In the genomic region with DNA sequence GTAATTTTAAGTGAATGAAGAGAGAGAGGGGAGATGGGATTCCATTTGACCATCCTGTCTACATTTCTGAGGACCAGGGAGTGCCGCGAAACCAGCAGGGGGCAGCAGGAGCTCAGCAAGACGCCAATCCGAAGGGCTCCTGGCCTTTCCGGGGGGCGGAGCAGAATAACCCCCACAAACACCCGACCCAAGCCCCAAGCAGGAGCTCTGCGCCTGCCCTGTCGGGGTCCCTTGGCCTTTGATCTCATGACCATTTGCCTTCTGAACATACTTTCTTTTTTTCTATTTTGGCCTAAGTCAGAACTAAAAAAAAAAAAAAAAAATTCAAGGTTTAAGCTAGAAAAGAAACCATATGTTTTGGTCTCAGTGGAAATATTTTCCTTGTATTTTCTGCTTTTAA, we compare ENCODE assay signal across 1 cellular context.
TF ChIP-seq lines count a peak whose summit lies in the region.

No MANE protein-coding gene starts in this region.

TF ChIP-seq in GM12878, 131 proteins besides CTCF, POLR2A, EP300 and RAD21:
- TF ChIP-seq TAF1 (IDR thresholded peaks at IDR 0.05; ENCODE audit: borderline replicate concordance, low read depth, low read length) = no peak
- TF ChIP-seq SMARCA5 (IDR thresholded peaks at IDR 0.05) = peak; percentile 61; the same call in 1 of the 2 replicates
- TF ChIP-seq MTA2 (IDR thresholded peaks at IDR 0.05; ENCODE audit: low read depth) = no peak
- TF ChIP-seq SP1 (IDR thresholded peaks at IDR 0.05; ENCODE audit: low read depth, low read length) = peak; percentile 12
- TF ChIP-seq EED (IDR thresholded peaks at IDR 0.05; ENCODE audit: low read depth) = 0 out of 2 replicates have a peak, but pooled peaks have one; percentile 20
- no peak for TF ChIP-seq ETV6 (conservative IDR thresholded peaks at IDR 0.05 in 1 of 2, IDR thresholded peaks at IDR 0.05 in 1 of 2; ENCODE audit: borderline replicate concordance in 1 of 2, low read depth in 1 of 2)
- no peak for TF ChIP-seq MXI1 (IDR thresholded peaks at IDR 0.05; ENCODE audit: low read depth, low read length)
- TF ChIP-seq SMC3 (IDR thresholded peaks at IDR 0.05; ENCODE audit: borderline replicate concordance, low read length) = peak; percentile 99
- no peak for TF ChIP-seq CEBPB (IDR thresholded peaks at IDR 0.05; ENCODE audit: borderline replicate concordance in 1 of 2, low read depth in 2 of 2, low read length in 2 of 2)
- TF ChIP-seq FOXM1 (IDR thresholded peaks at IDR 0.05; ENCODE audit: low read depth, low read length) = no peak
- TF ChIP-seq, protein P1, sequence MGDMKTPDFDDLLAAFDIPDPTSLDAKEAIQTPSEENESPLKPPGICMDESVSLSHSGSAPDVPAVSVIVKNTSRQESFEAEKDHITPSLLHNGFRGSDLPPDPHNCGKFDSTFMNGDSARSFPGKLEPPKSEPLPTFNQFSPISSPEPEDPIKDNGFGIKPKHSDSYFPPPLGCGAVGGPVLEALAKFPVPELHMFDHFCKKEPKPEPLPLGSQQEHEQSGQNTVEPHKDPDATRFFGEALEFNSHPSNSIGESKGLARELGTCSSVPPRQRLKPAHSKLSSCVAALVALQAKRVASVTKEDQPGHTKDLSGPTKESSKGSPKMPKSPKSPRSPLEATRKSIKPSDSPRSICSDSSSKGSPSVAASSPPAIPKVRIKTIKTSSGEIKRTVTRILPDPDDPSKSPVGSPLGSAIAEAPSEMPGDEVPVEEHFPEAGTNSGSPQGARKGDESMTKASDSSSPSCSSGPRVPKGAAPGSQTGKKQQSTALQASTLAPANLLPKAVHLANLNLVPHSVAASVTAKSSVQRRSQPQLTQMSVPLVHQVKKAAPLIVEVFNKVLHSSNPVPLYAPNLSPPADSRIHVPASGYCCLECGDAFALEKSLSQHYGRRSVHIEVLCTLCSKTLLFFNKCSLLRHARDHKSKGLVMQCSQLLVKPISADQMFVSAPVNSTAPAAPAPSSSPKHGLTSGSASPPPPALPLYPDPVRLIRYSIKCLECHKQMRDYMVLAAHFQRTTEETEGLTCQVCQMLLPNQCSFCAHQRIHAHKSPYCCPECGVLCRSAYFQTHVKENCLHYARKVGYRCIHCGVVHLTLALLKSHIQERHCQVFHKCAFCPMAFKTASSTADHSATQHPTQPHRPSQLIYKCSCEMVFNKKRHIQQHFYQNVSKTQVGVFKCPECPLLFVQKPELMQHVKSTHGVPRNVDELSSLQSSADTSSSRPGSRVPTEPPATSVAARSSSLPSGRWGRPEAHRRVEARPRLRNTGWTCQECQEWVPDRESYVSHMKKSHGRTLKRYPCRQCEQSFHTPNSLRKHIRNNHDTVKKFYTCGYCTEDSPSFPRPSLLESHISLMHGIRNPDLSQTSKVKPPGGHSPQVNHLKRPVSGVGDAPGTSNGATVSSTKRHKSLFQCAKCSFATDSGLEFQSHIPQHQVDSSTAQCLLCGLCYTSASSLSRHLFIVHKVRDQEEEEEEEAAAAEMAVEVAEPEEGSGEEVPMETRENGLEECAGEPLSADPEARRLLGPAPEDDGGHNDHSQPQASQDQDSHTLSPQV (IDR thresholded peaks at IDR 0.05) = no peak
- no peak for TF ChIP-seq RBBP5 (conservative IDR thresholded peaks at IDR 0.05)
- TF ChIP-seq JUNB (IDR thresholded peaks at IDR 0.05) = no peak
- no peak for TF ChIP-seq ZNF207 (IDR thresholded peaks at IDR 0.05; ENCODE audit: borderline replicate concordance)
- peak; percentile 60 for TF ChIP-seq YY1 (IDR thresholded peaks at IDR 0.05; ENCODE audit: low read depth, low read length)
- 0 out of 2 replicates have a peak, but pooled peaks have one; percentile 15 for TF ChIP-seq NR2F1 (conservative IDR thresholded peaks at IDR 0.05)
- TF ChIP-seq, protein P2, sequence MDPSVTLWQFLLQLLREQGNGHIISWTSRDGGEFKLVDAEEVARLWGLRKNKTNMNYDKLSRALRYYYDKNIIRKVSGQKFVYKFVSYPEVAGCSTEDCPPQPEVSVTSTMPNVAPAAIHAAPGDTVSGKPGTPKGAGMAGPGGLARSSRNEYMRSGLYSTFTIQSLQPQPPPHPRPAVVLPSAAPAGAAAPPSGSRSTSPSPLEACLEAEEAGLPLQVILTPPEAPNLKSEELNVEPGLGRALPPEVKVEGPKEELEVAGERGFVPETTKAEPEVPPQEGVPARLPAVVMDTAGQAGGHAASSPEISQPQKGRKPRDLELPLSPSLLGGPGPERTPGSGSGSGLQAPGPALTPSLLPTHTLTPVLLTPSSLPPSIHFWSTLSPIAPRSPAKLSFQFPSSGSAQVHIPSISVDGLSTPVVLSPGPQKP (IDR thresholded peaks at IDR 0.05; ENCODE audit: low read depth, low read length) = no peak
- TF ChIP-seq, protein P3, sequence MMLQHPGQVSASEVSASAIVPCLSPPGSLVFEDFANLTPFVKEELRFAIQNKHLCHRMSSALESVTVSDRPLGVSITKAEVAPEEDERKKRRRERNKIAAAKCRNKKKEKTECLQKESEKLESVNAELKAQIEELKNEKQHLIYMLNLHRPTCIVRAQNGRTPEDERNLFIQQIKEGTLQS (IDR thresholded peaks at IDR 0.05; ENCODE audit: borderline replicate concordance, extremely low read depth, low read depth, low read length) = no peak
- TF ChIP-seq ZNF384 (IDR thresholded peaks at IDR 0.05; ENCODE audit: borderline replicate concordance, low read depth, low read length) = peak; percentile 69
- TF ChIP-seq SPI1 (IDR thresholded peaks at IDR 0.05; ENCODE audit: borderline replicate concordance, insufficient read depth, low read depth, low read length) = no peak
- no peak for TF ChIP-seq FOS (IDR thresholded peaks at IDR 0.05; ENCODE audit: borderline replicate concordance, extremely low read depth, insufficient read length)
- TF ChIP-seq IKZF1 (conservative IDR thresholded peaks at IDR 0.05) = no peak; the same call in 1 of the 2 replicates
- peak; percentile 63 for TF ChIP-seq ZNF24 (IDR thresholded peaks at IDR 0.05)
- TF ChIP-seq SMAD5 (IDR thresholded peaks at IDR 0.05; ENCODE audit: low read depth) = no peak
- peak; percentile 36; the same call in 1 of the 2 replicates for TF ChIP-seq HDGF (IDR thresholded peaks at IDR 0.05)
- TF ChIP-seq IRF4 (IDR thresholded peaks at IDR 0.05; ENCODE audit: low read depth, low read length) = peak; percentile 89
- no peak for TF ChIP-seq MEF2A (IDR thresholded peaks at IDR 0.05; ENCODE audit: insufficient read depth, low read depth, low read length)
- TF ChIP-seq, protein P4, sequence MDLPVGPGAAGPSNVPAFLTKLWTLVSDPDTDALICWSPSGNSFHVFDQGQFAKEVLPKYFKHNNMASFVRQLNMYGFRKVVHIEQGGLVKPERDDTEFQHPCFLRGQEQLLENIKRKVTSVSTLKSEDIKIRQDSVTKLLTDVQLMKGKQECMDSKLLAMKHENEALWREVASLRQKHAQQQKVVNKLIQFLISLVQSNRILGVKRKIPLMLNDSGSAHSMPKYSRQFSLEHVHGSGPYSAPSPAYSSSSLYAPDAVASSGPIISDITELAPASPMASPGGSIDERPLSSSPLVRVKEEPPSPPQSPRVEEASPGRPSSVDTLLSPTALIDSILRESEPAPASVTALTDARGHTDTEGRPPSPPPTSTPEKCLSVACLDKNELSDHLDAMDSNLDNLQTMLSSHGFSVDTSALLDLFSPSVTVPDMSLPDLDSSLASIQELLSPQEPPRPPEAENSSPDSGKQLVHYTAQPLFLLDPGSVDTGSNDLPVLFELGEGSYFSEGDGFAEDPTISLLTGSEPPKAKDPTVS (IDR thresholded peaks at IDR 0.05; ENCODE audit: low read depth, low read length) = no peak
- no peak for TF ChIP-seq NFYA (IDR thresholded peaks at IDR 0.05; ENCODE audit: borderline replicate concordance, low read depth, low read length)
- TF ChIP-seq PML (IDR thresholded peaks at IDR 0.05; ENCODE audit: low read length) = no peak
- no peak for TF ChIP-seq BMI1 (IDR thresholded peaks at IDR 0.05; ENCODE audit: borderline replicate concordance)
TF ChIP-seq in GM12878: peak in this region for 10.
